ENCODE assay signal across 31 cellular contexts in the genomic region with DNA sequence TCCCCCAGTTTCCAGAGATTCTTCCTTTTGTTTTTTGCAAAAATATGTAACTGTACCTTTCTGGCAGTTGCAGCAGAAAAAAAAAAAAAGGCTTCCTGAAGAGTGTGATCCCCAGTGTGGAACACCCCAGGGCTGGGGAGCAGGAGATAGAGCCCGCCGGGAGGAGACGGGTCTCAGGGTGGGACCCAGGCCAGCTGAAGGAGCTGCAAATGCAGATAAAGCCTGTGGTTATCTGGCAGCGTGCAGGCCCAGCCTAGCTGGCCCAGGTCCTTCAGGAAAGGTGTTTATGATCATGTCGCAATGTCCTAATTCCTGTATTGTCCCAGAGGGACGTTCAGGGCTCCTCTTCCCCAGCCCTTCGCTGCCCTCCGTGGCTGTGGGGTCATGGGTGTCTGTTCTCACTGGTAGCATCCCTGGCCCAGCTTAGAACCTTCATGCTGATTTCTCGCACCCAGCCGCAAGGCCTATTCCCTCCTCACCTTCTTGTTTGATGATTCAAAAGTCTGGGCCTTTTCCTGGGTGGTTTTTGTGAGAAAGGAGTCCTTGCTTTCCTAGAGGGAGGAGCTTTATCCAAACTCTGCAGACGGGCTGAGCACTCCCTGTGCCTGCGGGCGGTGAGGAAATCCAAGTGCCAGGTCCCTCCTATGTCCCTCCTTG. TPM values are rescaled to one million over a fixed set of nuclear protein-coding genes. Genes with fewer than 3 reads are reported as not detected.
DNase-seq lines count a peak whose midpoint lies in the region; ATAC-seq and TF ChIP-seq lines count a peak whose summit lies in the region.
"Had no signal": no experiment of that assay in that cellular context is flagged by ENCODE, and none has a peak within 500 bp of the region (broad histone marks: within the 10 kb centered on the region; RNA-seq: fewer than 3 reads in every experiment).

No MANE protein-coding gene starts in this region.

- H3K27me3 ChIP-seq in left lung: peaks cover 0 to 15% of the 10 kb centered on the region in 2 donors

- no peaks in the 10 kb centered on the region for H3K9me3 Mint-ChIP-seq in activated CD4-positive, alpha-beta T cell treated with anti-CD3 and anti-CD28 coated beads, Interleukin-2, amount 10 ng/mL, durations not matched to agents 7 days and 5 days
- no peaks in the 10 kb centered on the region for H3K9me3 Mint-ChIP-seq in type B pancreatic cell
- H3K9me3 Mint-ChIP-seq in stimulated activated memory B cell treated with anti-CD40 and anti-IgM and Interleukin-4, amounts not matched to agents 10 μg/mL and 1 μg/mL and 100 μg/mL, for 72 hours: no peaks in the 10 kb centered on the region
- H3K9me3 Mint-ChIP-seq: activated CD4-positive, alpha-beta T cell treated with anti-CD3 and anti-CD28 coated beads, Interleukin-2, amount 10 ng/mL, durations not matched to agents 24 days and 14 days; activated naive CD4-positive, alpha-beta T cell treated with anti-CD3 and anti-CD28 coated beads for 36 hours; naive B cell; T-helper 2 cell treated with Interferon-gamma antibody and Interleukin-4, amounts not matched to agents 5 μg/mL and 100 μg/mL, for 36 hours had no signal

- H3K4me3 Mint-ChIP-seq in activated CD4-positive, alpha-beta T cell treated with anti-CD3 and anti-CD28 coated beads, Interleukin-2, amount 10 ng/mL, durations not matched to agents 7 days and 5 days: no peak overlapping the region
- H3K4me3 Mint-ChIP-seq in type B pancreatic cell: no peak overlapping the region
- no peak overlapping the region for H3K4me3 Mint-ChIP-seq in stimulated activated memory B cell treated with anti-CD40 and anti-IgM and Interleukin-4, amounts not matched to agents 10 μg/mL and 1 μg/mL and 100 μg/mL, for 72 hours
- H3K4me3 Mint-ChIP-seq: activated CD4-positive, alpha-beta T cell treated with anti-CD3 and anti-CD28 coated beads, Interleukin-2, amount 10 ng/mL, durations not matched to agents 24 days and 14 days; activated naive CD4-positive, alpha-beta T cell treated with anti-CD3 and anti-CD28 coated beads for 36 hours; naive B cell; T-helper 2 cell treated with Interferon-gamma antibody and Interleukin-4, amounts not matched to agents 5 μg/mL and 100 μg/mL, for 36 hours had no signal

- peaks cover 39% of the 10 kb centered on the region for H3K27me3 Mint-ChIP-seq in activated CD4-positive, alpha-beta T cell treated with anti-CD3 and anti-CD28 coated beads, Interleukin-2, amount 10 ng/mL, durations not matched to agents 7 days and 5 days
- H3K27me3 Mint-ChIP-seq in type B pancreatic cell: peaks cover 81% of the 10 kb centered on the region
- H3K27me3 Mint-ChIP-seq in stimulated activated memory B cell treated with anti-CD40 and anti-IgM and Interleukin-4, amounts not matched to agents 10 μg/mL and 1 μg/mL and 100 μg/mL, for 72 hours: peaks cover 14% of the 10 kb centered on the region

- H3K4me1 ChIP-seq in left lung: no peaks in the 10 kb centered on the region
- H3K4me1 ChIP-seq: esophagus muscularis mucosa, HAP-1, tibial nerve had no signal

- no peaks in the 10 kb centered on the region for H3K36me3 ChIP-seq in left lung
- H3K36me3 ChIP-seq: esophagus muscularis mucosa, HAP-1, tibial nerve, WERI-Rb-1 had no signal

- intact Hi-C loops in left lung (cut with DNase I): no loop called here

- no peak for ATAC-seq in stimulated activated memory B cell treated with anti-CD40 and anti-IgM and Interleukin-4, amounts not matched to agents 10 μg/mL and 1 μg/mL and 100 μg/mL, for 72 hours
- ATAC-seq in left lung: no peak

- H3K4me1 Mint-ChIP-seq in activated CD4-positive, alpha-beta T cell treated with anti-CD3 and anti-CD28 coated beads, Interleukin-2, amount 10 ng/mL, durations not matched to agents 7 days and 5 days: peaks cover 32% of the 10 kb centered on the region
- no peaks in the 10 kb centered on the region for H3K4me1 Mint-ChIP-seq in type B pancreatic cell (ENCODE audit: unreplicated experiment)
- H3K4me1 Mint-ChIP-seq in stimulated activated memory B cell treated with anti-CD40 and anti-IgM and Interleukin-4, amounts not matched to agents 10 μg/mL and 1 μg/mL and 100 μg/mL, for 72 hours: no peaks in the 10 kb centered on the region
- H3K4me1 Mint-ChIP-seq: naive B cell had no signal

- CTCF ChIA-PET in activated CD4-positive, alpha-beta T cell treated with anti-CD3 and anti-CD28 coated beads, Interleukin-2, amount 10 ng/mL, durations not matched to agents 7 days and 5 days (lab: Charles Lee): no interaction called here

- H3K9me3 ChIP-seq in left lung: no peaks in the 10 kb centered on the region
- H3K9me3 ChIP-seq: HAP-1 had no signal

- peak overlapping the region; percentile 78 for H3K27ac Mint-ChIP-seq in activated CD4-positive, alpha-beta T cell treated with anti-CD3 and anti-CD28 coated beads, Interleukin-2, amount 10 ng/mL, durations not matched to agents 7 days and 5 days
- no peak overlapping the region for H3K27ac Mint-ChIP-seq in type B pancreatic cell
- H3K27ac Mint-ChIP-seq in stimulated activated memory B cell treated with anti-CD40 and anti-IgM and Interleukin-4, amounts not matched to agents 10 μg/mL and 1 μg/mL and 100 μg/mL, for 72 hours: no peak overlapping the region
- H3K27ac Mint-ChIP-seq: activated CD4-positive, alpha-beta T cell treated with anti-CD3 and anti-CD28 coated beads, Interleukin-2, amount 10 ng/mL, durations not matched to agents 24 days and 14 days; activated naive CD4-positive, alpha-beta T cell treated with anti-CD3 and anti-CD28 coated beads for 36 hours; naive B cell; T-helper 2 cell treated with Interferon-gamma antibody and Interleukin-4, amounts not matched to agents 5 μg/mL and 100 μg/mL, for 36 hours had no signal

- TF ChIP-seq CTCF in type B pancreatic cell (conservative IDR thresholded peaks at IDR 0.05): no peak
- no peak for TF ChIP-seq CTCF in left lung (IDR thresholded peaks at IDR 0.05)

- POLR2A ChIA-PET in activated CD4-positive, alpha-beta T cell treated with anti-CD3 and anti-CD28 coated beads, Interleukin-2, amount 10 ng/mL, durations not matched to agents 7 days and 5 days (lab: Charles Lee): no interaction called here

- no peak overlapping the region for H3K4me3 ChIP-seq in left lung
- H3K4me3 ChIP-seq: esophagus muscularis mucosa, HAP-1, tibial nerve had no signal

- no peak overlapping the region for H3K27ac ChIP-seq in left lung
- H3K27ac ChIP-seq: 22Rv1, esophagus muscularis mucosa, HL-60, tibial nerve, WERI-Rb-1 had no signal

- H3K36me3 Mint-ChIP-seq in activated CD4-positive, alpha-beta T cell treated with anti-CD3 and anti-CD28 coated beads, Interleukin-2, amount 10 ng/mL, durations not matched to agents 7 days and 5 days (ENCODE audit: low read depth): no peaks in the 10 kb centered on the region
- H3K36me3 Mint-ChIP-seq in type B pancreatic cell: no peaks in the 10 kb centered on the region
- H3K36me3 Mint-ChIP-seq in stimulated activated memory B cell treated with anti-CD40 and anti-IgM and Interleukin-4, amounts not matched to agents 10 μg/mL and 1 μg/mL and 100 μg/mL, for 72 hours: no peaks in the 10 kb centered on the region
- H3K36me3 Mint-ChIP-seq: CD14-positive monocyte, naive B cell had no signal

- DNase-seq in activated CD4-positive, alpha-beta T cell treated with anti-CD3 and anti-CD28 coated beads, Interleukin-2, amount 10 ng/mL, durations not matched to agents 7 days and 5 days: no peak
- no peak for DNase-seq in activated CD4-positive, alpha-beta T cell treated with anti-CD3 and anti-CD28 coated beads for 48 hours
- peak; percentile 36 for DNase-seq in OCI-M2 (lab: John Stamatoyannopoulos, UW; ENCODE audit: unreplicated experiment)
- DNase-seq in inferior parietal cortex (ENCODE audit: extremely low spot score): peak; percentile 56
- peak; percentile 31 for DNase-seq in type B pancreatic cell (ENCODE audit: extremely low spot score, unreplicated experiment)
- no peak for DNase-seq in stimulated activated CD4-positive, alpha-beta T cell treated with anti-CD3 and anti-CD28 coated beads, Interleukin-12 subunit alpha, Interleukin-12 subunit beta, amount 100 ng/mL, for 4 hours
- DNase-seq in left lung: no peak
- DNase-seq: activated CD4-positive, alpha-beta T cell treated with anti-CD3 and anti-CD28 coated beads, Interleukin-2, amount 10 ng/mL, durations not matched to agents 24 days and 14 days; activated naive CD4-positive, alpha-beta T cell treated with anti-CD3 and anti-CD28 coated beads for 36 hours; DND-41; foreskin fibroblast; kidney; midbrain; MV-4-11; naive B cell; NCI-H146; NCI-H226; NCI-H748 treated with DMSO at 0.1 percent for 48 hours; occipital lobe; SIG-M5; stimulated activated CD4-positive, alpha-beta T cell treated with anti-CD3 and anti-CD28 coated beads, Interleukin-15, amount 100 ng/mL, for 24 hours; stimulated activated CD4-positive, alpha-beta T cell treated with anti-CD3 and anti-CD28 coated beads, Interleukin-4, amount 100 ng/mL, for 4 hours; WERI-Rb-1 had no signal

RNA-seq across cellular contexts. Expression of a gene that starts 26.2 kb away (rescaled TPM):
- 100 to 1,000 TPM; 110 to 132 TPM for total RNA-seq in activated CD4-positive, alpha-beta T cell treated with anti-CD3 and anti-CD28 coated beads, Interleukin-2, amount 10 ng/mL, durations not matched to agents 7 days and 5 days
- total RNA-seq in type B pancreatic cell (ENCODE audit: low replicate concordance) (108 and 117 TPM in 2 replicates), left lung (100 to 1,000 TPM in 1 of 2 donors, 10 to 100 TPM in 1; 84.5 to 103 TPM)

Comparison
In these comparisons a context has a peak if more than half of its experiments do, and no peak if none do; other contexts are left out.
1. DNase-seq: peak in OCI-M2 (single experiment), inferior parietal cortex (single experiment) and type B pancreatic cell (single experiment); none in activated CD4-positive, alpha-beta T cell treated with anti-CD3 and anti-CD28 coated beads, Interleukin-2, amount 10 ng/mL, durations not matched to agents 7 days and 5 days (single experiment), activated CD4-positive, alpha-beta T cell treated with anti-CD3 and anti-CD28 coated beads for 48 hours (single experiment), stimulated activated CD4-positive, alpha-beta T cell treated with anti-CD3 and anti-CD28 coated beads, Interleukin-12 subunit alpha, Interleukin-12 subunit beta, amount 100 ng/mL, for 4 hours (single experiment) and left lung (0 of 2).